1 cellular context compared by ENCODE assay signal in the genomic region with DNA sequence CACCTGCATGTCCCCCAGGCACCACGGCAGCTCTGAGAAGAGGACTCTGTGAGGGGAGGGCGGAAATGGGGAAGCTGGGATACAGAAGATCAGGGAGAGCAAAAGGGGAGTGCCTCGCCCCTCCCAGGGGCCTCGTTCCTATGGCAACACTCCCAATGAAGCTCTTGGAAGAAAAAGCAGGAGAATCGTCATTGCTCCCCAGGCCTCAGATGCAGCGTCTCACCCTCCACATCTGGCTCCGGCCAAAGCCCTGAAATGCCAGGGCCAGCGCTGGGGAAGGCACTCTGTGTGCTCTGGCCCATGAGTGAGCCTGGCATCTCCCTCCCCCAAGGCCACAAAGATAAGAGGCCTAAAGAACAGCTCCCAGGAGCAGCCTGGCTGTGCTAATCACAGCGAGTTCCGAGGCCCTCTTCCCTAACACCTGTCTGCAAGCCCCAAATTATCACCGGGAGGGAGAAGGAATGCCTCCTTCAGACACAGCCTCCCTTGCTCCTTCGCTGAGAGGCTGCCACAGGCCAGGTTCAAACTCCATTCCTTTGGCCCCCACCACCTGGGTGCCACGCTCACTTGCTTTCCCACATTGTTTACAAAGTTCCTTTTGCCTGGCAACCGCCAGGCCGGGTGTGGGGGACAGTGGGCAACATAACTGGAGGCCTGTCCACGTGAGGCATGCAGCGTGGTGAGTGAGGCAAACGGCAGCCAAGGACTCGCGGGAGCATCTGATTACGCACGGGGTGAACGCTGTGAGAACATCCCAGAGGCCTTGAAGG.
A peak's percentile ranks its signal among the peaks of the same experiment; 100 is the strongest.
TF ChIP-seq lines count a peak whose summit lies in the region.

No MANE protein-coding gene starts in this region.

TF ChIP-seq in K562, 482 proteins besides CTCF, POLR2A, EP300 and RAD21 (continued from another document):
- no peak for TF ChIP-seq FOXM1 (IDR thresholded peaks at IDR 0.05; ENCODE audit: low read depth)
- TF ChIP-seq FOXM1 (CRISPR knock-in tag; IDR thresholded peaks at IDR 0.05; ENCODE audit: low read depth) = no peak
- TF ChIP-seq MCM3 (IDR thresholded peaks at IDR 0.05) = no peak
- no peak for TF ChIP-seq ZNF165 (CRISPR knock-in tag; IDR thresholded peaks at IDR 0.05; ENCODE audit: borderline replicate concordance)
- TF ChIP-seq CEBPB (tag; IDR thresholded peaks at IDR 0.05) = no peak
- no peak for TF ChIP-seq GATAD2A (IDR thresholded peaks at IDR 0.05)
- TF ChIP-seq ZNF609 (CRISPR knock-in tag; IDR thresholded peaks at IDR 0.05; ENCODE audit: borderline replicate concordance) = no peak
- no peak for TF ChIP-seq ZNF780A (CRISPR knock-in tag; IDR thresholded peaks at IDR 0.05)
- TF ChIP-seq, protein P1, sequence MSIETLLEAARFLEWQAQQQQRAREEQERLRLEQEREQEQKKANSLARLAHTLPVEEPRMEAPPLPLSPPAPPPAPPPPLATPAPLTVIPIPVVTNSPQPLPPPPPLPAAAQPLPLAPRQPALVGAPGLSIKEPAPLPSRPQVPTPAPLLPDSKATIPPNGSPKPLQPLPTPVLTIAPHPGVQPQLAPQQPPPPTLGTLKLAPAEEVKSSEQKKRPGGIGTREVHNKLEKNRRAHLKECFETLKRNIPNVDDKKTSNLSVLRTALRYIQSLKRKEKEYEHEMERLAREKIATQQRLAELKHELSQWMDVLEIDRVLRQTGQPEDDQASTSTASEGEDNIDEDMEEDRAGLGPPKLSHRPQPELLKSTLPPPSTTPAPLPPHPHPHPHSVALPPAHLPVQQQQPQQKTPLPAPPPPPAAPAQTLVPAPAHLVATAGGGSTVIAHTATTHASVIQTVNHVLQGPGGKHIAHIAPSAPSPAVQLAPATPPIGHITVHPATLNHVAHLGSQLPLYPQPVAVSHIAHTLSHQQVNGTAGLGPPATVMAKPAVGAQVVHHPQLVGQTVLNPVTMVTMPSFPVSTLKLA (conservative IDR thresholded peaks at IDR 0.05) = 0 out of 4 replicates have a peak, but pooled peaks of 1 of the 2 experiments have one; percentile 36
- TF ChIP-seq LCOR (CRISPR knock-in tag; IDR thresholded peaks at IDR 0.05) = no peak
- no peak for TF ChIP-seq ETS1 (conservative IDR thresholded peaks at IDR 0.05; ENCODE audit: control insufficient read depth, low read depth, low read length)
- 0 out of 2 replicates have a peak, but pooled peaks have one; percentile 7 for TF ChIP-seq NR2F6 (CRISPR knock-in tag; IDR thresholded peaks at IDR 0.05)
- no peak for TF ChIP-seq TFE3 (CRISPR knock-in tag; IDR thresholded peaks at IDR 0.05)
- TF ChIP-seq TOE1 (IDR thresholded peaks at IDR 0.05; ENCODE audit: borderline replicate concordance) = no peak
- no peak; the same call in 1 of the 2 replicates for TF ChIP-seq TOE1 (CRISPR knock-in tag; IDR thresholded peaks at IDR 0.05; ENCODE audit: borderline replicate concordance, low read depth)
- TF ChIP-seq USF2 (CRISPR knock-in tag; IDR thresholded peaks at IDR 0.05) = 0 out of 2 replicates have a peak, but pooled peaks have one; percentile 28
- no peak for TF ChIP-seq MTF1 (CRISPR knock-in tag; IDR thresholded peaks at IDR 0.05; ENCODE audit: borderline replicate concordance)
- no peak for TF ChIP-seq PHTF2 (CRISPR knock-in tag; IDR thresholded peaks at IDR 0.05)
- TF ChIP-seq ZNF23 (CRISPR knock-in tag; IDR thresholded peaks at IDR 0.05) = no peak
- TF ChIP-seq XRCC4 (IDR thresholded peaks at IDR 0.05; ENCODE audit: extremely low read depth, insufficient read depth, insufficient read length) = no peak
- no peak for TF ChIP-seq TFAM (CRISPR knock-in tag; conservative IDR thresholded peaks at IDR 0.05)
- TF ChIP-seq ZNF197 (CRISPR knock-in tag; IDR thresholded peaks at IDR 0.05; ENCODE audit: low read depth) = 0 out of 2 replicates have a peak, but pooled peaks have one; percentile 29
- no peak for TF ChIP-seq PCBP2 (IDR thresholded peaks at IDR 0.05; ENCODE audit: low read depth, low read length, poor library complexity, severe bottlenecking)
- no peak for TF ChIP-seq ZC3H11A (IDR thresholded peaks at IDR 0.05; ENCODE audit: low read depth, low read length)
- no peak for TF ChIP-seq EZH2 (IDR thresholded peaks at IDR 0.05; ENCODE audit: borderline replicate concordance, low read depth, low read length)
- TF ChIP-seq ARID1B (IDR thresholded peaks at IDR 0.05) = no peak
- TF ChIP-seq ZFP36 (IDR thresholded peaks at IDR 0.05; ENCODE audit: low read depth, low read length, partially characterized antibody) = no peak
- no peak for TF ChIP-seq E2F1 (CRISPR knock-in tag; IDR thresholded peaks at IDR 0.05)
- no peak for TF ChIP-seq ZBTB49 (CRISPR knock-in tag; IDR thresholded peaks at IDR 0.05; ENCODE audit: borderline replicate concordance)
- no peak for TF ChIP-seq SNRNP70 (optimal IDR thresholded peaks at IDR 0.05; ENCODE audit: low read depth, low read length)
- peak; percentile 57; the same call in 1 of the 2 replicates for TF ChIP-seq SPI1 (IDR thresholded peaks at IDR 0.05; ENCODE audit: borderline replicate concordance, low read depth, low read length)
- TF ChIP-seq L3MBTL2 (IDR thresholded peaks at IDR 0.05) = peak; percentile 67; the same call in 1 of the 2 replicates
- no peak for TF ChIP-seq CC2D1A (IDR thresholded peaks at IDR 0.05)
- TF ChIP-seq LEF1 (IDR thresholded peaks at IDR 0.05) = no peak
- no peak for TF ChIP-seq GABPB2 (CRISPR knock-in tag; conservative IDR thresholded peaks at IDR 0.05)
- no peak for TF ChIP-seq TRIM28 (IDR thresholded peaks at IDR 0.05)
- TF ChIP-seq TEAD4 (IDR thresholded peaks at IDR 0.05; ENCODE audit: low read length) = no peak
- TF ChIP-seq TEAD4 (CRISPR knock-in tag; IDR thresholded peaks at IDR 0.05; ENCODE audit: borderline replicate concordance) = no peak; the same call in 1 of the 2 replicates
- TF ChIP-seq NFIX (CRISPR knock-in tag; IDR thresholded peaks at IDR 0.05; ENCODE audit: low read depth) = no peak
- TF ChIP-seq, protein P2, sequence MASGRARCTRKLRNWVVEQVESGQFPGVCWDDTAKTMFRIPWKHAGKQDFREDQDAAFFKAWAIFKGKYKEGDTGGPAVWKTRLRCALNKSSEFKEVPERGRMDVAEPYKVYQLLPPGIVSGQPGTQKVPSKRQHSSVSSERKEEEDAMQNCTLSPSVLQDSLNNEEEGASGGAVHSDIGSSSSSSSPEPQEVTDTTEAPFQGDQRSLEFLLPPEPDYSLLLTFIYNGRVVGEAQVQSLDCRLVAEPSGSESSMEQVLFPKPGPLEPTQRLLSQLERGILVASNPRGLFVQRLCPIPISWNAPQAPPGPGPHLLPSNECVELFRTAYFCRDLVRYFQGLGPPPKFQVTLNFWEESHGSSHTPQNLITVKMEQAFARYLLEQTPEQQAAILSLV (tag; IDR thresholded peaks at IDR 0.05) = no peak
- no peak; the same call in 1 of the 2 replicates for TF ChIP-seq MECOM (CRISPR knock-in tag; IDR thresholded peaks at IDR 0.05)
- TF ChIP-seq, protein P3, sequence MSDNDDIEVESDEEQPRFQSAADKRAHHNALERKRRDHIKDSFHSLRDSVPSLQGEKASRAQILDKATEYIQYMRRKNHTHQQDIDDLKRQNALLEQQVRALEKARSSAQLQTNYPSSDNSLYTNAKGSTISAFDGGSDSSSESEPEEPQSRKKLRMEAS (CRISPR knock-in tag; IDR thresholded peaks at IDR 0.05) = peak; percentile 48; the same call in 1 of the 2 replicates
- TF ChIP-seq, protein P4, sequence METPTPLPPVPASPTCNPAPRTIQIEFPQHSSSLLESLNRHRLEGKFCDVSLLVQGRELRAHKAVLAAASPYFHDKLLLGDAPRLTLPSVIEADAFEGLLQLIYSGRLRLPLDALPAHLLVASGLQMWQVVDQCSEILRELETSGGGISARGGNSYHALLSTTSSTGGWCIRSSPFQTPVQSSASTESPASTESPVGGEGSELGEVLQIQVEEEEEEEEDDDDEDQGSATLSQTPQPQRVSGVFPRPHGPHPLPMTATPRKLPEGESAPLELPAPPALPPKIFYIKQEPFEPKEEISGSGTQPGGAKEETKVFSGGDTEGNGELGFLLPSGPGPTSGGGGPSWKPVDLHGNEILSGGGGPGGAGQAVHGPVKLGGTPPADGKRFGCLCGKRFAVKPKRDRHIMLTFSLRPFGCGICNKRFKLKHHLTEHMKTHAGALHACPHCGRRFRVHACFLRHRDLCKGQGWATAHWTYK (CRISPR knock-in tag; IDR thresholded peaks at IDR 0.05) = no peak; the same call in 1 of the 2 replicates
- TF ChIP-seq MIER1 (IDR thresholded peaks at IDR 0.05; ENCODE audit: low read depth) = no peak
- no peak for TF ChIP-seq ELF2 (CRISPR knock-in tag; IDR thresholded peaks at IDR 0.05)
